1 cellular context compared by ENCODE assay signal in genomic region chr6:43088654-43089056, GRCh38.
TF ChIP-seq lines count a peak whose summit lies in the region.

No MANE protein-coding gene starts in this region.

TF ChIP-seq in GM12878, 131 proteins besides CTCF, POLR2A, EP300 and RAD21:
- TF ChIP-seq EED (IDR thresholded peaks at IDR 0.05; ENCODE audit: low read depth) (0 out of 2 replicates have a peak, but pooled peaks have one; percentile 22), KDM1A (IDR thresholded peaks at IDR 0.05; ENCODE audit: borderline replicate concordance) (no peak), BCL11A (IDR thresholded peaks at IDR 0.05; ENCODE audit: low read depth, low read length) (0 out of 2 replicates have a peak, but pooled peaks have one; percentile 52), RUNX3 (IDR thresholded peaks at IDR 0.05; ENCODE audit: low read length) (peak; percentile 52; the same call in 1 of the 2 replicates), JUNB (IDR thresholded peaks at IDR 0.05) (peak; percentile 11; the same call in 1 of the 2 replicates), HDAC6 (IDR thresholded peaks at IDR 0.05; ENCODE audit: unreplicated experiment) (no peak)
